ENCODE assay signal across 15 cellular contexts in the genomic region with DNA sequence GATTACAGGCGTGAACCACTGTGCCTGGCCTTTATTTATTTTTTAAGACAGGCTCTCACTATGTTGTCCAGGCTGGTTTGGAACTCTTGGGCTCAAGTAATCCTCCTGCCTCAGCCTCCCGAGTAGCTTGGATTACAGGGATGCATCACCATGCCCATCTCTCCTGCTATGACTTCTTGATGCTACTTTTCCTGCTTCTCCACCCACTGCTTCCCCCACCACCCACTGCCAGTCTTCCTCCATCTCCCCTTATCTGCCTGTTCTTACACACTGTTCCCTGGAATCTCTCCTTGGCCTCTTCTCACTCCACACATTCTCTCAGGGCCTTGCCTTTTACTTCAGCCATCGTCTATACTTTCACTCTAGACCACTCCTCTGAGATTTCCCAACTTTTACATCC.
"Had no signal": no experiment of that assay in that cellular context is flagged by ENCODE, and none has a peak within 500 bp of the region (broad histone marks: within the 10 kb centered on the region; RNA-seq: fewer than 3 reads in every experiment).

No MANE protein-coding gene starts in this region.

- H3K36me3 ChIP-seq: brain microvascular endothelial cell, ovary had no signal

- ATAC-seq: activated CD8-positive, alpha-beta memory T cell treated with anti-CD3 and anti-CD28 coated beads, Interleukin-2, amount 10 ng/mL, durations not matched to agents 7 days and 5 days; activated naive CD4-positive, alpha-beta T cell treated with anti-CD3 and anti-CD28 coated beads, Interleukin-2, amount 50 U/mL, for 72 hours; esophagus mucosa had no signal

- H3K27ac ChIP-seq: brain microvascular endothelial cell had no signal

- H3K4me3 ChIP-seq: ovary, thoracic aorta had no signal

- H3K27me3 ChIP-seq: brain microvascular endothelial cell, ovary had no signal

- H3K9me3 ChIP-seq: ovary, thoracic aorta had no signal

- DNase-seq: activated CD4-positive, alpha-beta T cell treated with anti-CD3 and anti-CD28 coated beads, Interleukin-2, amount 50 U/mL, for 4 hours; activated CD8-positive, alpha-beta memory T cell treated with anti-CD3 and anti-CD28 coated beads, Interleukin-2, amount 10 ng/mL, durations not matched to agents 7 days and 5 days; activated effector memory CD4-positive, alpha-beta T cell treated with Interleukin-2 at 50 U/mL for 16 hours; activated T-cell treated with anti-CD3 and anti-CD28 coated beads, Interleukin-2, amount 50 U/mL, for 24 hours; amygdala; brain microvascular endothelial cell; mesendoderm; SHP77 treated with DMSO at 0.1 percent for 48 hours; stimulated activated CD4-positive, alpha-beta T cell treated with anti-CD3 and anti-CD28 coated beads, Interleukin-2, amount 100 ng/mL, for 24 hours; stimulated activated naive CD4-positive, alpha-beta T cell; T-helper 2 cell had no signal
